21 cellular contexts compared by ENCODE assay signal in genomic region chr10:119863951-119864565, GRCh38. TPM values are rescaled to one million over a fixed set of nuclear protein-coding genes. Genes with fewer than 3 reads are reported as not detected.
A peak's percentile ranks its signal among the peaks of the same experiment; 100 is the strongest.
DNase-seq lines count a peak whose midpoint lies in the region; ATAC-seq, FAIRE-seq and TF ChIP-seq lines count a peak whose summit lies in the region.
"Had no signal": no experiment of that assay in that cellular context is flagged by ENCODE, and none has a peak within 500 bp of the region (broad histone marks: within the 10 kb centered on the region; RNA-seq: fewer than 3 reads in every experiment).

No MANE protein-coding gene starts in this region.

- no peaks in the 10 kb centered on the region for H3K9me2 ChIP-seq in SU-DHL-6 (replicated peaks; ENCODE audit: insufficient read depth, low read length)

- H3K9me3 ChIP-seq in SU-DHL-6 (ENCODE audit: insufficient read depth, low read length) (peaks cover 9% of the 10 kb centered on the region; the same call in 1 of the 2 replicates), kidney (ENCODE audit: control insufficient read depth in 1 of 2, low read length in 2 of 2) (no peaks in the 10 kb centered on the region), aorta (ENCODE audit: control insufficient read depth, low read length) (no peaks in the 10 kb centered on the region)
- H3K9me3 ChIP-seq: breast epithelium had no signal

- no peak overlapping the region for H3K9ac ChIP-seq in SU-DHL-6 (ENCODE audit: low read length)
- no peak overlapping the region for H3K9ac ChIP-seq in kidney (ENCODE audit: low read length in 2 of 2)

- POLR2A ChIA-PET in HEK293T (lab: Yijun Ruan, JAX), result interaction anchor here (1.8 kb wide), 1 partner anchor 7 kb away, joined by 6 read pairs; no protein-coding TSS in a partner anchor

- H3K4me1 ChIP-seq in kidney (ENCODE audit: control insufficient read depth in 1 of 2, insufficient read depth in 1 of 2, low read depth in 1 of 2, low read length in 2 of 2) (no peaks in the 10 kb centered on the region), aorta (ENCODE audit: control insufficient read depth in 1 of 2, insufficient read depth in 2 of 2, low read length in 2 of 2) (peaks cover 0 to 3% of the 10 kb centered on the region in 2 donors)
- H3K4me1 ChIP-seq: breast epithelium had no signal

- TF ChIP-seq CTCF in GM06990 (IDR thresholded peaks at IDR 0.05; ENCODE audit: insufficient read depth, low read length, poor library complexity, severe bottlenecking) (no peak), SU-DHL-6 (IDR thresholded peaks at IDR 0.05; ENCODE audit: insufficient read depth, low read length, poor library complexity, severe bottlenecking) (no peak), kidney (IDR thresholded peaks at IDR 0.05; ENCODE audit: borderline replicate concordance, extremely low read depth, insufficient read depth) (no peak)

- intact Hi-C loops in kidney (cut with DNase I), result no loop called here
- intact Hi-C loops in aorta (cut with DNase I), result loop anchor here (5.0 kb wide), 2 partner anchors 177 to 257 kb away; no protein-coding TSS in a partner anchor

- H4K20me1 ChIP-seq in SU-DHL-6 (ENCODE audit: low read depth, low read length), result peaks cover 39% of the 10 kb centered on the region

- H3K4me3 ChIP-seq in GM06990 (replicated peaks; ENCODE audit: low read depth, low read length), result no peak overlapping the region
- H3K4me3 ChIP-seq in SU-DHL-6 (ENCODE audit: insufficient read depth, low read length, poor library complexity, severe bottlenecking), result no peak overlapping the region
- no peak overlapping the region for H3K4me3 ChIP-seq in kidney (ENCODE audit: low read length in 2 of 2)
- H3K4me3 ChIP-seq in aorta (ENCODE audit: low read length in 2 of 2), result no peak overlapping the region
- H3K4me3 ChIP-seq: breast epithelium, tibial nerve had no signal

- H3K27me3 ChIP-seq in GM06990 (replicated peaks; ENCODE audit: control insufficient read depth, insufficient read depth, low read length), result no peaks in the 10 kb centered on the region
- no peaks in the 10 kb centered on the region for H3K27me3 ChIP-seq in SU-DHL-6 (ENCODE audit: low read length)
- no peaks in the 10 kb centered on the region for H3K27me3 ChIP-seq in aorta (ENCODE audit: control insufficient read depth in 1 of 2, insufficient read depth in 2 of 2, low read length in 1 of 2)
- H3K27me3 ChIP-seq: breast epithelium, foreskin keratinocyte, tibial nerve had no signal

- H3K27ac ChIP-seq in SU-DHL-6 (ENCODE audit: low read depth, low read length), result no peak overlapping the region
- H3K27ac ChIP-seq in kidney (ENCODE audit: low read depth in 2 of 2, low read length in 2 of 2), result no peak overlapping the region
- no peak overlapping the region for H3K27ac ChIP-seq in aorta (ENCODE audit: low read depth in 1 of 2, low read length in 2 of 2)
- H3K27ac ChIP-seq: breast epithelium, epithelial cell of prostate, foreskin keratinocyte, tibial nerve, WERI-Rb-1 had no signal

- peak; percentile 47 for DNase-seq in GM06990 (ENCODE audit: extremely low read depth, insufficient read length)
- DNase-seq in HEK293T (ENCODE audit: extremely low spot score), result no peak
- no peak for DNase-seq in kidney
- DNase-seq in aorta, result no peak
- DNase-seq: AML-193; foreskin keratinocyte; mesendoderm; naive thymus-derived CD8-positive, alpha-beta T cell; NCI-H1048; NCI-H1930; NCI-H446; stimulated activated CD4-positive, alpha-beta T cell treated with anti-CD3 and anti-CD28 coated beads, Interleukin-2, amount 100 ng/mL, for 24 hours; T-cell; WERI-Rb-1 had no signal

- H3K4me2 ChIP-seq in SU-DHL-6 (ENCODE audit: low read depth, low read length, poor library complexity, severe bottlenecking), result peak overlapping the region; percentile 21

- WGBS in aorta, 2 donors, result 65 to 66% methylated on average over 4 of the region's 4 CpGs

- ATAC-seq in GM18517 (IDR thresholded peaks at IDR 0.05; ENCODE audit: unreplicated experiment) (no peak), aorta (ENCODE audit: low FRiP score) (no peak), HG02884 (IDR thresholded peaks at IDR 0.05; ENCODE audit: unreplicated experiment) (no peak)
- ATAC-seq: foreskin keratinocyte; naive thymus-derived CD8-positive, alpha-beta T cell; T-cell had no signal

- peak; percentile 39 for FAIRE-seq in kidney (lab: Jason Lieb, UNC)
- FAIRE-seq: H54 had no signal

- no peak overlapping the region for H2AFZ ChIP-seq in SU-DHL-6 (ENCODE audit: low read depth, low read length, severe bottlenecking)

- H3F3A ChIP-seq in SU-DHL-6 (ENCODE audit: insufficient read depth), result peaks cover 41% of the 10 kb centered on the region

- CTCF ChIA-PET in HEK293T (lab: Yijun Ruan, JAX), result interaction anchor here (0.6 to 1.2 kb wide), 2 partner anchors 113 to 683 kb away, joined by 3 to 4 read pairs; no protein-coding TSS in a partner anchor

- peaks cover 100% of the 10 kb centered on the region for H3K79me2 ChIP-seq in SU-DHL-6 (ENCODE audit: insufficient read depth, low read length)

- no peaks in the 10 kb centered on the region; the same call in 1 of the 2 replicates for H3K36me3 ChIP-seq in GM06990 (ENCODE audit: control insufficient read depth, insufficient read depth, low read length)
- peaks cover 17% of the 10 kb centered on the region for H3K36me3 ChIP-seq in SU-DHL-6 (ENCODE audit: low read length)
- no peaks in the 10 kb centered on the region for H3K36me3 ChIP-seq in kidney (ENCODE audit: control insufficient read depth in 1 of 2, insufficient read depth in 2 of 2, low read length in 2 of 2)
- no peaks in the 10 kb centered on the region for H3K36me3 ChIP-seq in aorta (ENCODE audit: control insufficient read depth in 1 of 2, insufficient read depth in 2 of 2, low read length in 1 of 2)
- H3K36me3 ChIP-seq: breast epithelium had no signal

TF ChIP-seq in HEK293T, 16 proteins besides CTCF, POLR2A, EP300 and RAD21:
- 0 out of 2 replicates have a peak, but pooled peaks have one; percentile 0 for TF ChIP-seq ZNF384 (IDR thresholded peaks at IDR 0.05)
- no peak for TF ChIP-seq SUZ12 (IDR thresholded peaks at IDR 0.05)
TF ChIP-seq in HEK293T: peak in this region for 1.

RNA-seq across cellular contexts. Expression of gene MCMBP, which starts 8.6 kb away (rescaled TPM):
- total RNA-seq in kidney (45.3 TPM), aorta (10 to 100 TPM; 44.7 to 46.1 TPM)
- polyA plus RNA-seq in kidney (ENCODE audit: insufficient read depth, low read depth, low replicate concordance) (21.3 TPM), aorta (10 to 100 TPM; 17.4 to 21.5 TPM)

RNA-seq across cellular contexts. Expression of gene SEC23IP, which starts 28.5 kb away (rescaled TPM):
- 65.2 TPM for total RNA-seq in kidney
- polyA plus RNA-seq in kidney (ENCODE audit: insufficient read depth, low read depth, low replicate concordance), result 13.3 TPM
- total RNA-seq in aorta, result 10 to 100 TPM; 48.4 to 52.0 TPM
- polyA plus RNA-seq in aorta, result 1 to 10 TPM; 7.2 to 9.0 TPM
